1 cellular context compared by ENCODE assay signal in genomic region chr1:45339694-45340558, GRCh38.
TF ChIP-seq lines count a peak whose summit lies in the region.

TSS of gene MUTYH (minus strand) at chr1:45340440. CDS start at chr1:45334505, 5,935 bp downstream.
TSS of gene TOE1 (plus strand) at chr1:45340170. CDS start at chr1:45340253, 83 bp downstream.

TF ChIP-seq in HepG2, 621 proteins besides CTCF, POLR2A, EP300 and RAD21 (continued from another document and continues in another):
- TF ChIP-seq PREB (CRISPR knock-in tag; IDR thresholded peaks at IDR 0.05) (no peak), PLSCR1 (CRISPR knock-in tag; IDR thresholded peaks at IDR 0.05; ENCODE audit: borderline replicate concordance) (0 out of 2 replicates have a peak, but pooled peaks have one; percentile 50), PAF1 (CRISPR knock-in tag; IDR thresholded peaks at IDR 0.05) (no peak), TFDP2 (CRISPR knock-in tag; IDR thresholded peaks at IDR 0.05) (peak; percentile 92), ELF4 (CRISPR knock-in tag; IDR thresholded peaks at IDR 0.05; ENCODE audit: borderline replicate concordance) (peak; percentile 92), IKZF5 (CRISPR knock-in tag; IDR thresholded peaks at IDR 0.05) (peak; percentile 85), ZNF746 (CRISPR knock-in tag; IDR thresholded peaks at IDR 0.05) (no peak; the same call in none of the 2 replicates), SNAPC4 (CRISPR knock-in tag; IDR thresholded peaks at IDR 0.05) (0 out of 2 replicates have a peak, but pooled peaks have one; percentile 23), ZNF44 (CRISPR knock-in tag; IDR thresholded peaks at IDR 0.05) (no peak), CREB1 (IDR thresholded peaks at IDR 0.05) (peak; percentile 60), CREB1 (CRISPR knock-in tag; IDR thresholded peaks at IDR 0.05) (peak; percentile 73), KLF15 (CRISPR knock-in tag; IDR thresholded peaks at IDR 0.05; ENCODE audit: borderline replicate concordance) (no peak), SAFB2 (CRISPR knock-in tag; IDR thresholded peaks at IDR 0.05; ENCODE audit: borderline replicate concordance, low read depth) (peak; percentile 55), ZBTB1 (CRISPR knock-in tag; IDR thresholded peaks at IDR 0.05; ENCODE audit: borderline replicate concordance) (no peak), PHF20 (CRISPR knock-in tag; IDR thresholded peaks at IDR 0.05) (peak; percentile 66; the same call in 1 of the 2 replicates), ZFAT (CRISPR knock-in tag; conservative IDR thresholded peaks at IDR 0.05) (no peak), ELF3 (CRISPR knock-in tag; IDR thresholded peaks at IDR 0.05) (peak; percentile 42; the same call in 1 of the 2 replicates), ZNF577 (CRISPR knock-in tag; IDR thresholded peaks at IDR 0.05; ENCODE audit: borderline replicate concordance, low read depth) (no peak), MNT (IDR thresholded peaks at IDR 0.05) (no peak; the same call in 1 of the 2 replicates), ARID4A (CRISPR knock-in tag; IDR thresholded peaks at IDR 0.05; ENCODE audit: borderline replicate concordance) (peak; percentile 99), MIER2 (CRISPR knock-in tag; IDR thresholded peaks at IDR 0.05) (no peak; the same call in 1 of the 2 replicates), MEF2D (CRISPR knock-in tag; IDR thresholded peaks at IDR 0.05) (peak; percentile 76), HOXA3 (CRISPR knock-in tag; IDR thresholded peaks at IDR 0.05) (peak; percentile 88), IRF1 (CRISPR knock-in tag; IDR thresholded peaks at IDR 0.05; ENCODE audit: low read depth) (0 out of 2 replicates have a peak, but pooled peaks have one; percentile 16), AGO2 (optimal IDR thresholded peaks at IDR 0.05; ENCODE audit: low read depth, low read length) (peak; percentile 42), ZNF414 (CRISPR knock-in tag; IDR thresholded peaks at IDR 0.05) (peak; percentile 94), ARID5B (CRISPR knock-in tag; IDR thresholded peaks at IDR 0.05) (peak; percentile 46), NCOR1 (IDR thresholded peaks at IDR 0.05; ENCODE audit: borderline replicate concordance, low read length) (peak; percentile 67; the same call in 1 of the 2 replicates), MTF2 (CRISPR knock-in tag; IDR thresholded peaks at IDR 0.05; ENCODE audit: borderline replicate concordance) (peak; percentile 93; the same call in 1 of the 2 replicates), TRIM22 (IDR thresholded peaks at IDR 0.05) (no peak), AGO1 (IDR thresholded peaks at IDR 0.05; ENCODE audit: low read depth, low read length, poor library complexity, severe bottlenecking) (peak; percentile 21)
